In the genomic region with DNA sequence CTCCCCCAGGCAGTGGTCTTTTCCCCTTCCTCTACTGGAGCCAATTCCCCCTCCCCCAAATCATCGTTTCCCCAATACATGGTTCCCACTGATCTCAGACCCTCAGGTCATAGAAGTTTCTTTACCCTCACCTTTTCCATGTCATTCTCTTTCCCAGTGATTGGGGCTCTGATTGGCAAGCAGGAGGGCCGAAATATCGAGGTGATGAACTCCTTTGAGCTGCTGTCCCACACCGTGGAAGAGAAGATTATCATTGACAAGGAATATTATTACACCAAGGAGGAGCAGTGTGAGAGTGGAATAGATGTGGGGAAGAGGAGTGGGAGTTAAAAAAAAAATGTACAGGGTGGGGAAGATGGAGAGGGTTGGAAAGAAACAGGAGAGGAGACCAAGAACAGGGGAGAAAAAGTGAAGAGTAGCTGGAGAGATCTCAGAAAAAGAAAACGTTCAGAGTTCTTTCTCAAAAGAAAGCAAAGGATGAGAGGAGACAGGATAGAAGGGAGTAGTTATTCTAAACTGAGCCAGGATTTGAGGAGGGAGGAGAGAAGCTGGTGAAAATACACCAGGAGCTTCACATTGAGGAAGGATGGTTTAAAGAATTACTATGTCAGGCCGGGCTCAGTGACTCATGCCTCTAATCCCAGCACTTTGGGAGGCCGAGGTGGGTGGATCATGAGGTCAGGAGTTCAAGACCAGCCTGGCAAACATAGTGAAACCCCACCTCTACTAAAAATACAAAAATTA, we compare ENCODE assay signal across 8 cellular contexts. TPM values are rescaled to one million over a fixed set of nuclear protein-coding genes. Genes with fewer than 3 reads are reported as not detected.
DNase-seq lines count a peak whose midpoint lies in the region; ATAC-seq, FAIRE-seq and TF ChIP-seq lines count a peak whose summit lies in the region.

No MANE protein-coding gene starts in this region.

- H3K4me1 ChIP-seq in tibial nerve = peaks cover 0 to 37% (median 8%) of the 10 kb centered on the region in 4 donors

- peaks cover 37% of the 10 kb centered on the region for H3K36me3 Mint-ChIP-seq in activated CD8-positive, alpha-beta memory T cell treated with anti-CD3 and anti-CD28 coated beads, Interleukin-2, amount 10 ng/mL, durations not matched to agents 7 days and 5 days
- peaks cover 47% of the 10 kb centered on the region for H3K36me3 Mint-ChIP-seq in activated naive CD8-positive, alpha-beta T cell treated with anti-CD3 and anti-CD28 coated beads, Interleukin-2, amount 50 U/mL, for 24 hours (ENCODE audit: low read depth)

- H3K9me3 ChIP-seq in tibial nerve = no peaks in the 10 kb centered on the region

- H3K9me3 Mint-ChIP-seq in activated CD8-positive, alpha-beta memory T cell treated with anti-CD3 and anti-CD28 coated beads, Interleukin-2, amount 10 ng/mL, durations not matched to agents 7 days and 5 days (ENCODE audit: low read depth) = no peaks in the 10 kb centered on the region
- no peaks in the 10 kb centered on the region for H3K9me3 Mint-ChIP-seq in activated naive CD8-positive, alpha-beta T cell treated with anti-CD3 and anti-CD28 coated beads, Interleukin-2, amount 50 U/mL, for 24 hours

- H3K4me3 Mint-ChIP-seq in activated CD8-positive, alpha-beta memory T cell treated with anti-CD3 and anti-CD28 coated beads, Interleukin-2, amount 10 ng/mL, durations not matched to agents 7 days and 5 days = peak overlapping the region; percentile 86
- H3K4me3 Mint-ChIP-seq in activated naive CD8-positive, alpha-beta T cell treated with anti-CD3 and anti-CD28 coated beads, Interleukin-2, amount 50 U/mL, for 24 hours = peak overlapping the region; percentile 95

- no peaks in the 10 kb centered on the region for H3K27me3 ChIP-seq in layer of hippocampus (ENCODE audit: control insufficient read depth, insufficient read depth, low read length)
- H3K27me3 ChIP-seq in tibial nerve = no peaks in the 10 kb centered on the region

- peak overlapping the region; percentile 88 for H3K27ac Mint-ChIP-seq in activated CD8-positive, alpha-beta memory T cell treated with anti-CD3 and anti-CD28 coated beads, Interleukin-2, amount 10 ng/mL, durations not matched to agents 7 days and 5 days
- H3K27ac Mint-ChIP-seq in activated naive CD8-positive, alpha-beta T cell treated with anti-CD3 and anti-CD28 coated beads, Interleukin-2, amount 50 U/mL, for 24 hours = peak overlapping the region; percentile 96

- WGBS in tibial nerve, 2 donors = 27 to 28% methylated on average over 7 of the region's 7 CpGs

- DNase-seq in activated CD8-positive, alpha-beta memory T cell treated with anti-CD3 and anti-CD28 coated beads, Interleukin-2, amount 10 ng/mL, durations not matched to agents 7 days and 5 days = no peak
- no peak for DNase-seq in activated CD8-positive, alpha-beta memory T cell treated with anti-CD3 and anti-CD28 coated beads, Interleukin-2, amount 50 U/mL, for 48 hours
- DNase-seq in activated naive CD8-positive, alpha-beta T cell treated with anti-CD3 and anti-CD28 coated beads, Interleukin-2, amount 50 U/mL, for 24 hours = no peak
- no peak for DNase-seq in tibial nerve (ENCODE audit: low spot score in 2 of 2)
- DNase-seq in NOMO-1 treated with dmso at 0.1 percent for 144 hours (lab: John Stamatoyannopoulos, UW; ENCODE audit: unreplicated experiment) = no peak
- DNase-seq in NCI-H2107 treated with DMSO at 0.1 percent for 48 hours (lab: John Stamatoyannopoulos, UW; ENCODE audit: unreplicated experiment) = no peak
- DNase-seq in urothelium cell line (ENCODE audit: low spot score) = no peak

- H3K27me3 Mint-ChIP-seq in activated CD8-positive, alpha-beta memory T cell treated with anti-CD3 and anti-CD28 coated beads, Interleukin-2, amount 10 ng/mL, durations not matched to agents 7 days and 5 days = no peaks in the 10 kb centered on the region
- H3K27me3 Mint-ChIP-seq in activated naive CD8-positive, alpha-beta T cell treated with anti-CD3 and anti-CD28 coated beads, Interleukin-2, amount 50 U/mL, for 24 hours = peaks cover 3% of the 10 kb centered on the region

- H3K27ac ChIP-seq in layer of hippocampus (ENCODE audit: low read depth, low read length) = peak overlapping the region; percentile 88
- H3K27ac ChIP-seq in tibial nerve = peak overlapping the region; percentile 80 to 94 (median 88)

- H3K4me3 ChIP-seq in tibial nerve = peak overlapping the region; percentile 53 to 91 (median 72)

- TF ChIP-seq CTCF in tibial nerve (IDR thresholded peaks at IDR 0.05) = no peak

- FAIRE-seq in urothelium cell line (lab: Jason Lieb, UNC) = no peak

- TF ChIP-seq POLR2A in tibial nerve (IDR thresholded peaks at IDR 0.05) = no peak

- no peak for TF ChIP-seq EP300 in tibial nerve (IDR thresholded peaks at IDR 0.05)

- peaks cover 6 to 47% (median 11%) of the 10 kb centered on the region in 3 donors for H3K36me3 ChIP-seq in tibial nerve

- CTCF ChIA-PET in activated CD8-positive, alpha-beta memory T cell treated with anti-CD3 and anti-CD28 coated beads, Interleukin-2, amount 10 ng/mL, durations not matched to agents 7 days and 5 days (lab: Charles Lee) = interaction anchor here (0.7 to 4.7 kb wide), 5 partner anchors 9 to 73 kb away, joined by 4 to 20 read pairs (median 4); a partner anchor contains a TSS

- ATAC-seq in activated CD8-positive, alpha-beta memory T cell treated with anti-CD3 and anti-CD28 coated beads, Interleukin-2, amount 10 ng/mL, durations not matched to agents 7 days and 5 days = no peak
- ATAC-seq in activated naive CD8-positive, alpha-beta T cell treated with anti-CD3 and anti-CD28 coated beads, Interleukin-2, amount 50 U/mL, for 24 hours = no peak

- H3K4me1 Mint-ChIP-seq in activated CD8-positive, alpha-beta memory T cell treated with anti-CD3 and anti-CD28 coated beads, Interleukin-2, amount 10 ng/mL, durations not matched to agents 7 days and 5 days = peaks cover 48% of the 10 kb centered on the region
- peaks cover 47% of the 10 kb centered on the region for H3K4me1 Mint-ChIP-seq in activated naive CD8-positive, alpha-beta T cell treated with anti-CD3 and anti-CD28 coated beads, Interleukin-2, amount 50 U/mL, for 24 hours

RNA-seq across cellular contexts. Expression of a gene that starts 0.9 kb away (rescaled TPM):
- 10 to 100 TPM; 81.2 to 90.8 TPM for total RNA-seq in activated CD8-positive, alpha-beta memory T cell treated with anti-CD3 and anti-CD28 coated beads, Interleukin-2, amount 10 ng/mL, durations not matched to agents 7 days and 5 days
- 10 to 100 TPM; 43.7 to 56.4 (median 50.6) TPM for total RNA-seq in tibial nerve

RNA-seq across cellular contexts. Expression of a gene that starts 8.1 kb away (rescaled TPM):
- 10 to 100 TPM; 21.2 to 24.1 TPM for total RNA-seq in activated CD8-positive, alpha-beta memory T cell treated with anti-CD3 and anti-CD28 coated beads, Interleukin-2, amount 10 ng/mL, durations not matched to agents 7 days and 5 days
- total RNA-seq in tibial nerve = 10 to 100 TPM; 24.0 to 37.5 (median 26.9) TPM

RNA-seq across cellular contexts. Expression of a gene that starts 11.6 kb away (rescaled TPM):
- 100 to 1,000 TPM; 405 to 409 TPM for total RNA-seq in activated CD8-positive, alpha-beta memory T cell treated with anti-CD3 and anti-CD28 coated beads, Interleukin-2, amount 10 ng/mL, durations not matched to agents 7 days and 5 days
- total RNA-seq in tibial nerve = 10 to 100 TPM; 28.9 to 41.0 (median 35.8) TPM

RNA-seq across cellular contexts. Expression of a gene that starts 11.8 kb away (rescaled TPM):
- 10 to 100 TPM in 1 of 2 experiments, 1 to 10 TPM in 1; 9.9 to 10.6 TPM for total RNA-seq in activated CD8-positive, alpha-beta memory T cell treated with anti-CD3 and anti-CD28 coated beads, Interleukin-2, amount 10 ng/mL, durations not matched to agents 7 days and 5 days
- 10 to 100 TPM; 23.0 to 34.1 (median 25.9) TPM for total RNA-seq in tibial nerve

RNA-seq across cellular contexts. Expression of a gene that starts 29.5 kb away (rescaled TPM):
- total RNA-seq in activated CD8-positive, alpha-beta memory T cell treated with anti-CD3 and anti-CD28 coated beads, Interleukin-2, amount 10 ng/mL, durations not matched to agents 7 days and 5 days = 10 to 100 TPM; 70.4 to 71.4 TPM
- total RNA-seq in tibial nerve = 10 to 100 TPM; 46.1 to 56.9 (median 54.2) TPM

Comparison
In these comparisons a context has a peak if more than half of its experiments do, and no peak if none do; other contexts are left out.
1. RNA of a gene that starts 11.6 kb away (total RNA-seq): 405 to 409 TPM in activated CD8-positive, alpha-beta memory T cell treated with anti-CD3 and anti-CD28 coated beads, Interleukin-2, amount 10 ng/mL, durations not matched to agents 7 days and 5 days; 28.9 to 41.0 TPM in tibial nerve; every median in the first group is over 4 times any median in the second.